ENCODE assay signal across 43 cellular contexts in genomic region chr10:49260636-49261296, GRCh38. TPM values are rescaled to one million over a fixed set of nuclear protein-coding genes. Genes with fewer than 3 reads are reported as not detected.
"Had no signal": no experiment of that assay in that cellular context is flagged by ENCODE, and none has a peak within 500 bp of the region (broad histone marks: within the 10 kb centered on the region; RNA-seq: fewer than 3 reads in every experiment).

No MANE protein-coding gene starts in this region.

- H3K27ac Mint-ChIP-seq: activated B cell treated with CpG ODN at 0.5 μM for 24 hours; activated CD4-positive, alpha-beta memory T cell treated with anti-CD3 and anti-CD28 coated beads for 36 hours; activated CD8-positive, alpha-beta memory T cell treated with anti-CD3 and anti-CD28 coated beads, Interleukin-2, amount 10 ng/mL, durations not matched to agents 7 days and 5 days; activated CD8-positive, alpha-beta T cell treated with anti-CD3 and anti-CD28 coated beads, Interleukin-2, amount 10 ng/mL, durations not matched to agents 7 days and 5 days; activated naive CD4-positive, alpha-beta T cell treated with anti-CD3 and anti-CD28 coated beads for 36 hours; activated naive CD4-positive, alpha-beta T cell treated with anti-CD3 and anti-CD28 coated beads, Interleukin-2, amount 50 U/mL, for 24 hours; activated naive CD8-positive, alpha-beta T cell treated with anti-CD3 and anti-CD28 coated beads for 36 hours; activated naive CD8-positive, alpha-beta T cell treated with anti-CD3 and anti-CD28 coated beads, Interleukin-2, amount 50 U/mL, for 24 hours; activated T-helper 1 cell treated with anti-CD3 and anti-CD28 coated beads, Interleukin-12 subunit alpha, Interleukin-12 subunit beta, Interleukin-2, Interleukin-4 antibody, amounts not matched to agents 30 ng/mL and 10 ng/mL and 1 ng/mL, durations not matched to agents 14 hours and 24 hours and 36 hours; activated T-helper 2 cell treated with anti-CD3 and anti-CD28 coated beads, Interferon-gamma antibody, Interleukin-2, Interleukin-4, amounts not matched to agents 10 μg/mL and 5 μg/mL and 100 μg/mL, durations not matched to agents 14 hours and 24 hours and 36 hours; T-helper 17 cell; T-helper 2 cell treated with Interferon-gamma antibody and Interleukin-4, amounts not matched to agents 5 μg/mL and 100 μg/mL, for 36 hours had no signal

- H3K4me1 Mint-ChIP-seq: activated B cell treated with CpG ODN at 0.5 μM for 24 hours had no signal

- H3K27ac ChIP-seq: adrenal gland, body of pancreas, colonic mucosa, dorsolateral prefrontal cortex, epithelial cell of prostate, esophagus squamous epithelium, gastroesophageal sphincter, WERI-Rb-1 had no signal

- H3K9me3 ChIP-seq: body of pancreas, colonic mucosa had no signal

- H3K36me3 Mint-ChIP-seq: activated CD4-positive, alpha-beta memory T cell treated with anti-CD3 and anti-CD28 coated beads for 36 hours; activated naive CD4-positive, alpha-beta T cell treated with anti-CD3 and anti-CD28 coated beads, Interleukin-2, amount 50 U/mL, for 24 hours; activated naive CD8-positive, alpha-beta T cell treated with anti-CD3 and anti-CD28 coated beads for 36 hours had no signal

- H3K4me3 Mint-ChIP-seq: activated B cell treated with CpG ODN at 0.5 μM for 24 hours; activated CD4-positive, alpha-beta memory T cell treated with anti-CD3 and anti-CD28 coated beads for 36 hours; activated CD8-positive, alpha-beta memory T cell treated with anti-CD3 and anti-CD28 coated beads, Interleukin-2, amount 10 ng/mL, durations not matched to agents 7 days and 5 days; activated CD8-positive, alpha-beta T cell treated with anti-CD3 and anti-CD28 coated beads, Interleukin-2, amount 10 ng/mL, durations not matched to agents 7 days and 5 days; activated naive CD4-positive, alpha-beta T cell treated with anti-CD3 and anti-CD28 coated beads for 36 hours; activated naive CD4-positive, alpha-beta T cell treated with anti-CD3 and anti-CD28 coated beads, Interleukin-2, amount 50 U/mL, for 24 hours; activated naive CD8-positive, alpha-beta T cell treated with anti-CD3 and anti-CD28 coated beads for 36 hours; activated naive CD8-positive, alpha-beta T cell treated with anti-CD3 and anti-CD28 coated beads, Interleukin-2, amount 50 U/mL, for 24 hours; activated T-helper 1 cell treated with anti-CD3 and anti-CD28 coated beads, Interleukin-12 subunit alpha, Interleukin-12 subunit beta, Interleukin-2, Interleukin-4 antibody, amounts not matched to agents 30 ng/mL and 10 ng/mL and 1 ng/mL, durations not matched to agents 14 hours and 24 hours and 36 hours; effector memory CD8-positive, alpha-beta T cell; T-helper 17 cell; T-helper 2 cell treated with Interferon-gamma antibody and Interleukin-4, amounts not matched to agents 5 μg/mL and 100 μg/mL, for 36 hours had no signal

- H3K27me3 Mint-ChIP-seq: effector memory CD8-positive, alpha-beta T cell; T-helper 17 cell had no signal

- ATAC-seq: activated CD4-positive, CD25-positive, alpha-beta regulatory T cell treated with anti-CD3 and anti-CD28 coated beads, Interleukin-2, amount 50 U/mL, for 24 hours; activated CD8-positive, alpha-beta memory T cell treated with anti-CD3 and anti-CD28 coated beads, Interleukin-2, amount 10 ng/mL, durations not matched to agents 7 days and 5 days; activated CD8-positive, alpha-beta T cell treated with anti-CD3 and anti-CD28 coated beads, Interleukin-2, amount 10 ng/mL, durations not matched to agents 7 days and 5 days; activated naive CD8-positive, alpha-beta T cell treated with anti-CD3 and anti-CD28 coated beads, Interleukin-2, amount 50 U/mL, for 24 hours; body of pancreas; effector memory CD8-positive, alpha-beta T cell; gastroesophageal sphincter; T-helper 17 cell had no signal

- H3K27me3 ChIP-seq: adrenal gland, body of pancreas, colonic mucosa, gastroesophageal sphincter had no signal

- H3K36me3 ChIP-seq: adrenal gland, colonic mucosa, esophagus squamous epithelium, gastroesophageal sphincter, WERI-Rb-1 had no signal

- DNase-seq: activated B cell treated with CpG ODN at 0.5 μM for 24 hours; activated CD4-positive, alpha-beta memory T cell treated with anti-CD3 and anti-CD28 coated beads for 36 hours; activated CD4-positive, alpha-beta T cell treated with anti-CD3 and anti-CD28 coated beads for 48 hours; activated CD4-positive, alpha-beta T cell treated with anti-CD3 and anti-CD28 coated beads, Interleukin-2, amount 50 U/mL, for 1 hour; activated CD8-positive, alpha-beta memory T cell treated with anti-CD3 and anti-CD28 coated beads, Interleukin-2, amount 10 ng/mL, durations not matched to agents 7 days and 5 days; activated CD8-positive, alpha-beta memory T cell treated with anti-CD3 and anti-CD28 coated beads, Interleukin-2, amount 50 U/mL, for 4 hours; activated effector memory CD4-positive, alpha-beta T cell treated with anti-CD3 and anti-CD28 coated beads, Interleukin-2, amount 50 U/mL, for 16 hours; activated naive CD4-positive, alpha-beta T cell treated with anti-CD3 and anti-CD28 coated beads for 36 hours; activated naive CD8-positive, alpha-beta T cell treated with anti-CD3 and anti-CD28 coated beads for 36 hours; activated naive CD8-positive, alpha-beta T cell treated with anti-CD3 and anti-CD28 coated beads, Interleukin-2, amount 50 U/mL, for 24 hours; activated T-cell treated with anti-CD3 and anti-CD28 coated beads, Interleukin-2, amount 50 U/mL, for 1 hour; activated T-cell treated with anti-CD3 and anti-CD28 coated beads, Interleukin-2, amount 50 U/mL, for 48 hours; adrenal gland; amygdala; aorta; body of pancreas; central memory CD4-positive, alpha-beta T cell; cerebellar nuclear complex; colonic mucosa; dorsolateral prefrontal cortex; effector CD4-positive, alpha-beta T cell; effector memory CD8-positive, alpha-beta T cell; esophagus squamous epithelium; foreskin melanocyte; T-helper 1 cell; T-helper 17 cell; T1000; WERI-Rb-1 had no signal

- H3K4me3 ChIP-seq: adrenal gland, body of pancreas, colonic mucosa, dorsolateral prefrontal cortex, esophagus squamous epithelium, gastroesophageal sphincter had no signal

- FAIRE-seq: endometrium, endothelial cell of umbilical vein had no signal

- H3K4me1 ChIP-seq: adrenal gland, body of pancreas, colonic mucosa, esophagus squamous epithelium, gastroesophageal sphincter had no signal

- H3K9me3 Mint-ChIP-seq: effector memory CD8-positive, alpha-beta T cell had no signal

RNA-seq across cellular contexts. Expression of gene C10orf71, which starts 38.2 kb away (rescaled TPM):
- total RNA-seq: activated B cell treated with CpG ODN at 0.5 μM for 24 hours; activated CD4-positive, alpha-beta memory T cell treated with anti-CD3 and anti-CD28 coated beads for 36 hours; activated CD8-positive, alpha-beta memory T cell treated with anti-CD3 and anti-CD28 coated beads for 36 hours; activated CD8-positive, alpha-beta memory T cell treated with anti-CD3 and anti-CD28 coated beads, Interleukin-2, amount 10 ng/mL, durations not matched to agents 7 days and 5 days; activated CD8-positive, alpha-beta T cell treated with anti-CD3 and anti-CD28 coated beads, Interleukin-2, amount 10 ng/mL, durations not matched to agents 7 days and 5 days; activated naive CD4-positive, alpha-beta T cell treated with anti-CD3 and anti-CD28 coated beads for 36 hours; activated naive CD8-positive, alpha-beta T cell treated with anti-CD3 and anti-CD28 coated beads for 36 hours; activated T-helper 1 cell treated with anti-CD3 and anti-CD28 coated beads, Interleukin-12 subunit alpha, Interleukin-12 subunit beta, Interleukin-2, Interleukin-4 antibody, amounts not matched to agents 30 ng/mL and 10 ng/mL and 1 ng/mL, durations not matched to agents 14 hours and 24 hours and 36 hours; activated T-helper 2 cell treated with anti-CD3 and anti-CD28 coated beads, Interferon-gamma antibody, Interleukin-2, Interleukin-4, amounts not matched to agents 10 μg/mL and 5 μg/mL and 100 μg/mL, durations not matched to agents 14 hours and 24 hours and 36 hours; colonic mucosa; endothelial cell of umbilical vein; fibroblast of lung; fibroblast of villous mesenchyme; glomerular endothelial cell; T-helper 17 cell had no signal
- polyA plus RNA-seq: endothelial cell of umbilical vein, esophagus, fibroblast of lung had no signal
